In the genomic region with DNA sequence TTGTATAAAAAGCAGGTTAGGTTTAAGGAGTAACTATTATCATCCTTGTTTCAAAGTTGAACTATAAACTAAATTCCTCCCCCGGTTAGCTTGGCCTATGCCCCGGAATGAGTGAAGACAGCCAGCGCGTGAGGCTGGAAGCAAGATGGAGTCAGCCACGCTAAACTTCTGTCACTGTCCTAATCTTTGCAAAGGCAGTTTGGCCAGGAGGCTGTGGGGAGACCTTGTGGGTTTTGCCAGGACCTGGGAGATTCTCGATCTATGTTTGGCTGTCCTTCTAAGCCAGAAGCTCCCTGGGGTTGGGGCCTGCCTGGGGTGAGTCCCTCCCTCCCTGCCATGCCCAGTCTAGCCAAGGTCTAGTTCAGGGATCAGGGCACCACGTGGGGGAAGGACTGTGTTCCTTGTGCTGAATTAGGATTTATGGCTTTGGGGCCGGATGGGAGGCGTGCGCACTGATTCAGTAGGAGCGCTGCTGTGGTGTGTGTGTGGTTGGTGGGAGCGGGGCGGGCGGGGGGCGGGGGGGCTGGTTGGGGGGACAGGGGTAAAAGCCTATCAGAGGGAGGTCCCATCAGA, we compare ENCODE assay signal across 8 cellular contexts. TPM values are rescaled to one million over a fixed set of nuclear protein-coding genes. Genes with fewer than 3 reads are reported as not detected.
DNase-seq lines count a peak whose midpoint lies in the region; ATAC-seq and TF ChIP-seq lines count a peak whose summit lies in the region.

No MANE protein-coding gene starts in this region.

- peak overlapping the region; percentile 95 for H3K27ac ChIP-seq in prostate gland

- peak; percentile 14 for DNase-seq in stimulated activated CD4-positive, alpha-beta T cell treated with anti-CD3 and anti-CD28 coated beads, Interleukin-12 subunit alpha, Interleukin-12 subunit beta, amount 100 ng/mL, for 4 hours
- DNase-seq in stimulated activated CD4-positive, alpha-beta T cell treated with anti-CD3 and anti-CD28 coated beads, Interleukin-4, amount 100 ng/mL, for 24 hours: no peak
- DNase-seq in activated CD8-positive, alpha-beta memory T cell treated with anti-CD3 and anti-CD28 coated beads, Interleukin-2, amount 50 U/mL, for 48 hours: peak; percentile 65
- DNase-seq in fibroblast of villous mesenchyme (ENCODE audit: low read depth) (peak; percentile 89), prostate gland (ENCODE audit: low spot score) (no peak), NOMO-1 (lab: John Stamatoyannopoulos, UW; ENCODE audit: unreplicated experiment in 2 of 2) (no peak)

- peak overlapping the region; percentile 72 for H3K4me3 ChIP-seq in fibroblast of villous mesenchyme (ENCODE audit: low read depth, low read length)
- peak overlapping the region; percentile 85 to 88 for H3K4me3 ChIP-seq in prostate gland

- H3K36me3 ChIP-seq in prostate gland: no peaks in the 10 kb centered on the region

- no peaks in the 10 kb centered on the region for H3K27me3 ChIP-seq in prostate gland (replicated peaks; ENCODE audit: insufficient read depth)

- ATAC-seq in HG03378 (IDR thresholded peaks at IDR 0.05; ENCODE audit: unreplicated experiment): no peak
- no peak for ATAC-seq in HG03520 (IDR thresholded peaks at IDR 0.05; ENCODE audit: unreplicated experiment)

- H3K4me1 ChIP-seq in prostate gland (replicated peaks): no peaks in the 10 kb centered on the region

- no peak for TF ChIP-seq POLR2A in prostate gland (IDR thresholded peaks at IDR 0.05)

- TF ChIP-seq CTCF in fibroblast of villous mesenchyme (IDR thresholded peaks at IDR 0.05; ENCODE audit: insufficient read depth, low read depth, low read length): no peak
- TF ChIP-seq CTCF in prostate gland (IDR thresholded peaks at IDR 0.05): no peak

- intact Hi-C loops in prostate gland (cut with DNase I): no loop called here

- 11% methylated on average over 15 of the region's 15 CpGs for WGBS in prostate gland

- H3K9me3 ChIP-seq in prostate gland: no peaks in the 10 kb centered on the region

RNA-seq across cellular contexts. Expression of a gene that starts 0.9 kb away (rescaled TPM):
- 13.4 and 17.1 TPM in 2 replicates for total RNA-seq in fibroblast of villous mesenchyme
- 10 to 100 TPM; 24.0 to 36.6 TPM for total RNA-seq in prostate gland

Comparison
In these comparisons a context has a peak if more than half of its experiments do, and no peak if none do; other contexts are left out.
1. DNase-seq: peak in stimulated activated CD4-positive, alpha-beta T cell treated with anti-CD3 and anti-CD28 coated beads, Interleukin-12 subunit alpha, Interleukin-12 subunit beta, amount 100 ng/mL, for 4 hours (single experiment), activated CD8-positive, alpha-beta memory T cell treated with anti-CD3 and anti-CD28 coated beads, Interleukin-2, amount 50 U/mL, for 48 hours (single experiment) and fibroblast of villous mesenchyme (single experiment); none in stimulated activated CD4-positive, alpha-beta T cell treated with anti-CD3 and anti-CD28 coated beads, Interleukin-4, amount 100 ng/mL, for 24 hours (single experiment), prostate gland (single experiment) and NOMO-1 (0 of 2).